Comparison of ENCODE assay signal across 1 cellular context in the genomic region with DNA sequence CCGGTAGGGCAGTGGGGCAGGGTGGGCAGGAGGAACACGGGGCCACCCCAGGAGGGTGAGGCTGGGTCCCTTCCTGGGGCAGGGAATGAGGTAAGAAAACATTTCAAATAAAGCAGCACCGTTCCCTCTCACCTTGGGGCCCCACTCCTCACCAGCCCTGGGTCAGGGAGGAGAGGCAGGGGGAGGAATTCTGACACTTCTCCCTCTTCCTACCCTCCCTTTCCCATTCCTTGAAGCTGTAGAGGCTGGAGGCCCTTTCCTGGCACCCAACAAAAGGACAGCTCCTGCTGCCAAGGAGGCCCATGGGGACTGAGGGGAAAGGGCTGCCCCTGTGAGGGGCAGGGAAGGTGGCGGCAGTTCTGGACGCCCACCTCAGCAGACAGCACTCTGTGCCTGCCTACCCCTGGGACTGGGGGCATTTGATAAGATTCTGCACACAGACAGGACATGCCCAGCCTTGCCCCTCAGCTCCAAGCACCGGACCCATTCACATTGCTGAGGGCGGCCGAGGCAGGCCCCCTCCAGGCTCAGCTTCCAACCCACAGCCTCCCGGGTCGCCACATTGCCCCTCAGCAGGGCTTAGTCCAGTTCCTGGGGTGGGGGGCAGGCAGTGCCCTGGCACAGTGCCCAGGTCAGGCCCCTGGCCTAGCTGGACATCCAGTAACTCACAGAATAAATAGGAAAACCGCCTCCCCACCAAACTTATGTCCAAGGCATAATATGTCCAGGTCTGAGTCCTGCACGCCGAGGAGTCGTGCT.
TF ChIP-seq lines count a peak whose summit lies in the region.

No MANE protein-coding gene starts in this region.

TF ChIP-seq in HCT116, 20 proteins besides CTCF, POLR2A, EP300 and RAD21:
- TF ChIP-seq ZFX (IDR thresholded peaks at IDR 0.05) (no peak), FOSL1 (IDR thresholded peaks at IDR 0.05; ENCODE audit: low read depth) (no peak), SRF (IDR thresholded peaks at IDR 0.05; ENCODE audit: low read depth) (no peak), CBX3 (IDR thresholded peaks at IDR 0.05; ENCODE audit: low read depth) (no peak), JUND (IDR thresholded peaks at IDR 0.05) (no peak), TCF7L2 (IDR thresholded peaks at IDR 0.05; ENCODE audit: borderline replicate concordance, extremely low read depth, insufficient read depth, insufficient read length) (no peak), EZH2 (IDR thresholded peaks at IDR 0.05) (no peak), SP1 (IDR thresholded peaks at IDR 0.05; ENCODE audit: low read depth) (no peak), POLR2AphosphoS5 (IDR thresholded peaks at IDR 0.05; ENCODE audit: low read depth, low read length) (no peak), YY1 (IDR thresholded peaks at IDR 0.05; ENCODE audit: extremely low read depth, insufficient replicate concordance, low read depth, low read length) (no peak), ZBTB33 (IDR thresholded peaks at IDR 0.05; ENCODE audit: extremely low read depth, insufficient replicate concordance, low read length) (no peak), ZNF274 (IDR thresholded peaks at IDR 0.05; ENCODE audit: low read depth, low read length) (no peak), ATF3 (IDR thresholded peaks at IDR 0.05) (no peak), ELF1 (IDR thresholded peaks at IDR 0.05; ENCODE audit: borderline replicate concordance, low read depth) (no peak), EZH2phosphoT487 (IDR thresholded peaks at IDR 0.05; ENCODE audit: borderline replicate concordance) (no peak), SIN3A (IDR thresholded peaks at IDR 0.05; ENCODE audit: low read depth) (no peak), CEBPB (IDR thresholded peaks at IDR 0.05; ENCODE audit: low read depth) (no peak)
- TF ChIP-seq, protein P1, sequence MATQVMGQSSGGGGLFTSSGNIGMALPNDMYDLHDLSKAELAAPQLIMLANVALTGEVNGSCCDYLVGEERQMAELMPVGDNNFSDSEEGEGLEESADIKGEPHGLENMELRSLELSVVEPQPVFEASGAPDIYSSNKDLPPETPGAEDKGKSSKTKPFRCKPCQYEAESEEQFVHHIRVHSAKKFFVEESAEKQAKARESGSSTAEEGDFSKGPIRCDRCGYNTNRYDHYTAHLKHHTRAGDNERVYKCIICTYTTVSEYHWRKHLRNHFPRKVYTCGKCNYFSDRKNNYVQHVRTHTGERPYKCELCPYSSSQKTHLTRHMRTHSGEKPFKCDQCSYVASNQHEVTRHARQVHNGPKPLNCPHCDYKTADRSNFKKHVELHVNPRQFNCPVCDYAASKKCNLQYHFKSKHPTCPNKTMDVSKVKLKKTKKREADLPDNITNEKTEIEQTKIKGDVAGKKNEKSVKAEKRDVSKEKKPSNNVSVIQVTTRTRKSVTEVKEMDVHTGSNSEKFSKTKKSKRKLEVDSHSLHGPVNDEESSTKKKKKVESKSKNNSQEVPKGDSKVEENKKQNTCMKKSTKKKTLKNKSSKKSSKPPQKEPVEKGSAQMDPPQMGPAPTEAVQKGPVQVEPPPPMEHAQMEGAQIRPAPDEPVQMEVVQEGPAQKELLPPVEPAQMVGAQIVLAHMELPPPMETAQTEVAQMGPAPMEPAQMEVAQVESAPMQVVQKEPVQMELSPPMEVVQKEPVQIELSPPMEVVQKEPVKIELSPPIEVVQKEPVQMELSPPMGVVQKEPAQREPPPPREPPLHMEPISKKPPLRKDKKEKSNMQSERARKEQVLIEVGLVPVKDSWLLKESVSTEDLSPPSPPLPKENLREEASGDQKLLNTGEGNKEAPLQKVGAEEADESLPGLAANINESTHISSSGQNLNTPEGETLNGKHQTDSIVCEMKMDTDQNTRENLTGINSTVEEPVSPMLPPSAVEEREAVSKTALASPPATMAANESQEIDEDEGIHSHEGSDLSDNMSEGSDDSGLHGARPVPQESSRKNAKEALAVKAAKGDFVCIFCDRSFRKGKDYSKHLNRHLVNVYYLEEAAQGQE (IDR thresholded peaks at IDR 0.05; ENCODE audit: low read depth), result no peak
- TF ChIP-seq, protein P2, sequence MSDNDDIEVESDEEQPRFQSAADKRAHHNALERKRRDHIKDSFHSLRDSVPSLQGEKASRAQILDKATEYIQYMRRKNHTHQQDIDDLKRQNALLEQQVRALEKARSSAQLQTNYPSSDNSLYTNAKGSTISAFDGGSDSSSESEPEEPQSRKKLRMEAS (IDR thresholded peaks at IDR 0.05), result no peak
